29 cellular contexts compared by ENCODE assay signal in the genomic region with DNA sequence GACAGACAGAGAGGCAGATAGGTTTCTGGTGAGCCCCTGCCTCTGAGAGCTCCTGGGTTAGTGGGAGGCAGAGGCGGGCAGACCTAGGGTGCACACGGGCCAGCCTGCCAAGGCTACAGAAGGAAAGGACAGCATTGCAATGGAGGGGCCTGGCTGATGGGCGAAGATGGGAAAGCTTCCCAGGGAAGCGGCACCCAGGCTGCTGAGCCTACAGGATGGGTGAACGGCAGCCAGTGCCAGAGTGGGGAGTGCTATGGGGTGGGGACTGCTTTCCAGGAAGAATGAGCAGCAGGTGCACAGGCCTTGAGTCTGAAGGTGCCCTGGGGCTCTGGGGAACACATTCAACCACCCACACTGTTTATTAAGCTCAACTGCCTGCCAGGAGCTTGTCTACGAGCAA. TPM values are rescaled to one million over a fixed set of nuclear protein-coding genes. Genes with fewer than 3 reads are reported as not detected.
DNase-seq lines count a peak whose midpoint lies in the region; ATAC-seq and TF ChIP-seq lines count a peak whose summit lies in the region.
"Had no signal": no experiment of that assay in that cellular context is flagged by ENCODE, and none has a peak within 500 bp of the region (broad histone marks: within the 10 kb centered on the region; RNA-seq: fewer than 3 reads in every experiment).

No MANE protein-coding gene starts in this region.

- no peaks in the 10 kb centered on the region for H3K36me3 ChIP-seq in DOHH2 (ENCODE audit: control insufficient read depth, low read length)
- H3K36me3 ChIP-seq in OCI-LY7 (ENCODE audit: insufficient read depth, low read length): no peaks in the 10 kb centered on the region
- no peaks in the 10 kb centered on the region for H3K36me3 ChIP-seq in smooth muscle cell (ENCODE audit: low read depth)

- TF ChIP-seq CTCF in DOHH2 (IDR thresholded peaks at IDR 0.05; ENCODE audit: low read depth, low read length, poor library complexity, severe bottlenecking): no peak
- no peak for TF ChIP-seq CTCF in OCI-LY7 (conservative IDR thresholded peaks at IDR 0.05; ENCODE audit: low read length)
- no peak for TF ChIP-seq CTCF in nephron progenitor cell (IDR thresholded peaks at IDR 0.05)
- TF ChIP-seq CTCF in smooth muscle cell (IDR thresholded peaks at IDR 0.05; ENCODE audit: borderline replicate concordance, insufficient read depth, poor library complexity, severe bottlenecking): no peak

- peaks cover 16% of the 10 kb centered on the region for H3K27me3 ChIP-seq in DOHH2 (ENCODE audit: control insufficient read depth, low read length)
- no peaks in the 10 kb centered on the region for H3K27me3 ChIP-seq in smooth muscle cell (ENCODE audit: low read depth)

- intact Hi-C loops in OCI-LY7 (cut with micrococcal nuclease; ENCODE audit: unreplicated experiment): no loop called here

- no peaks in the 10 kb centered on the region for H3K9me3 Mint-ChIP-seq in nephron progenitor cell
- H3K9me3 Mint-ChIP-seq: activated CD4-positive, alpha-beta memory T cell treated with anti-CD3 and anti-CD28 coated beads, Interleukin-2, amount 10 ng/mL, durations not matched to agents 7 days and 5 days; activated naive CD8-positive, alpha-beta T cell treated with anti-CD3 and anti-CD28 coated beads for 36 hours; naive B cell had no signal

- peaks cover 13% of the 10 kb centered on the region for H3K27me3 Mint-ChIP-seq in nephron progenitor cell (ENCODE audit: low read depth, poor library complexity)
- H3K27me3 Mint-ChIP-seq: activated naive CD8-positive, alpha-beta T cell treated with anti-CD3 and anti-CD28 coated beads for 36 hours; naive B cell had no signal

- H3K9me2 ChIP-seq in DOHH2 (replicated peaks; ENCODE audit: control insufficient read depth, low read length) (no peaks in the 10 kb centered on the region), OCI-LY7 (ENCODE audit: insufficient read depth, low read length) (no peaks in the 10 kb centered on the region)

- peak; percentile 37 for DNase-seq in Ammon's horn (ENCODE audit: low spot score)
- peak; percentile 57 for DNase-seq in OCI-LY7 (ENCODE audit: low spot score)
- no peak for DNase-seq in nephron progenitor cell
- no peak for DNase-seq in smooth muscle cell (lab: John Stamatoyannopoulos, UW; ENCODE audit: unreplicated experiment)
- no peak for DNase-seq in foreskin melanocyte
- DNase-seq: activated CD4-positive, alpha-beta memory T cell treated with anti-CD3 and anti-CD28 coated beads, Interleukin-2, amount 10 ng/mL, durations not matched to agents 7 days and 5 days; activated CD4-positive, CD25-positive, alpha-beta regulatory T cell treated with anti-CD3 and anti-CD28 coated beads, Interleukin-2, amount 50 U/mL, for 72 hours; activated naive CD8-positive, alpha-beta T cell treated with anti-CD3 and anti-CD28 coated beads for 36 hours; glutamatergic neuron; islet precursor cell; naive B cell; NCI-H1694 treated with DMSO at 0.1 percent for 48 hours; NCI-H2171 treated with DMSO at 0.1 percent for 48 hours; NCI-H774; T-helper 2 cell; trophoblast cell had no signal

- POLR2A ChIA-PET in OCI-LY7 (lab: Charles Lee): interaction anchor here (0.7 to 1.8 kb wide), 4 partner anchors 28 to 58 kb away, joined by 3 to 6 read pairs (median 4); no protein-coding TSS in a partner anchor

- peak overlapping the region; percentile 33 for H3K4me3 Mint-ChIP-seq in nephron progenitor cell
- H3K4me3 Mint-ChIP-seq: activated CD4-positive, alpha-beta memory T cell treated with anti-CD3 and anti-CD28 coated beads, Interleukin-2, amount 10 ng/mL, durations not matched to agents 7 days and 5 days; activated naive CD8-positive, alpha-beta T cell treated with anti-CD3 and anti-CD28 coated beads for 36 hours had no signal

- peaks cover 24% of the 10 kb centered on the region for H3F3A ChIP-seq in DOHH2 (ENCODE audit: control insufficient read depth, insufficient read depth)
- no peaks in the 10 kb centered on the region for H3F3A ChIP-seq in smooth muscle cell (ENCODE audit: low read depth)

- H3K4me2 ChIP-seq in DOHH2 (ENCODE audit: low read length) (peak overlapping the region; percentile 81), OCI-LY7 (ENCODE audit: low read length) (peak overlapping the region; percentile 80), smooth muscle cell (no peak overlapping the region)

- H3K4me3 ChIP-seq in DOHH2 (ENCODE audit: low read length) (no peak overlapping the region), OCI-LY7 (ENCODE audit: low read depth, low read length, poor library complexity, severe bottlenecking) (no peak overlapping the region), smooth muscle cell (no peak overlapping the region)
- H3K4me3 ChIP-seq: skin epidermis had no signal

- H2AFZ ChIP-seq in OCI-LY7 (ENCODE audit: low read length) (no peak overlapping the region), smooth muscle cell (ENCODE audit: low read depth) (no peak overlapping the region)

- no peaks in the 10 kb centered on the region for H3K79me2 ChIP-seq in DOHH2 (ENCODE audit: control insufficient read depth, low read length)
- no peaks in the 10 kb centered on the region for H3K79me2 ChIP-seq in OCI-LY7 (ENCODE audit: insufficient read depth, low read depth, low read length)
- H3K79me2 ChIP-seq in smooth muscle cell (ENCODE audit: low read depth): no peaks in the 10 kb centered on the region

- H3K27ac ChIP-seq in DOHH2 (ENCODE audit: low read depth, low read length) (no peak overlapping the region), OCI-LY7 (ENCODE audit: low read depth, low read length, poor library complexity, severe bottlenecking) (no peak overlapping the region), smooth muscle cell (ENCODE audit: low read depth) (no peak overlapping the region)
- H3K27ac ChIP-seq: RWPE1, skin epidermis had no signal

- no peak overlapping the region for H3K27ac Mint-ChIP-seq in nephron progenitor cell
- H3K27ac Mint-ChIP-seq: activated CD4-positive, alpha-beta memory T cell treated with anti-CD3 and anti-CD28 coated beads, Interleukin-2, amount 10 ng/mL, durations not matched to agents 7 days and 5 days; activated naive CD8-positive, alpha-beta T cell treated with anti-CD3 and anti-CD28 coated beads for 36 hours had no signal

- H3K4me1 ChIP-seq in DOHH2 (ENCODE audit: control insufficient read depth, low read length) (peaks cover 64% of the 10 kb centered on the region), OCI-LY7 (ENCODE audit: insufficient read depth, low read length, poor library complexity, severe bottlenecking) (peaks cover 55% of the 10 kb centered on the region), smooth muscle cell (ENCODE audit: low read depth) (no peaks in the 10 kb centered on the region)

- H3K9ac ChIP-seq in smooth muscle cell (ENCODE audit: low read depth): no peak overlapping the region

- H3K9me3 ChIP-seq in DOHH2 (ENCODE audit: control insufficient read depth, insufficient read depth, low read length) (no peaks in the 10 kb centered on the region), OCI-LY7 (ENCODE audit: low read length) (no peaks in the 10 kb centered on the region), smooth muscle cell (replicated peaks; ENCODE audit: low read depth) (no peaks in the 10 kb centered on the region)

- H3K36me3 Mint-ChIP-seq in nephron progenitor cell (ENCODE audit: low read depth): no peaks in the 10 kb centered on the region
- H3K36me3 Mint-ChIP-seq: activated naive CD8-positive, alpha-beta T cell treated with anti-CD3 and anti-CD28 coated beads for 36 hours; naive B cell had no signal

- BruUV-seq in OCI-LY7 (replicated peaks; lab: Mats Ljungman, UMichigan): no TSS peak

- CTCF ChIA-PET in OCI-LY7 (lab: Charles Lee; ENCODE audit: unreplicated experiment): no interaction called here

- 78% methylated on average over 6 of the region's 6 CpGs for WGBS in smooth muscle cell (ENCODE audit: low lambda C conversion rate)

- ATAC-seq in GM18519 (IDR thresholded peaks at IDR 0.05; ENCODE audit: low FRiP score, unreplicated experiment): no peak
- ATAC-seq in GM19328 (IDR thresholded peaks at IDR 0.05; ENCODE audit: unreplicated experiment): no peak

- H4K20me1 ChIP-seq in DOHH2 (ENCODE audit: control insufficient read depth, insufficient read depth, low read depth, low read length) (no peaks in the 10 kb centered on the region), OCI-LY7 (ENCODE audit: insufficient read depth, low read length) (no peaks in the 10 kb centered on the region), smooth muscle cell (ENCODE audit: low read depth) (no peaks in the 10 kb centered on the region)

- peaks cover 26% of the 10 kb centered on the region for H3K4me1 Mint-ChIP-seq in nephron progenitor cell
- H3K4me1 Mint-ChIP-seq: activated naive CD8-positive, alpha-beta T cell treated with anti-CD3 and anti-CD28 coated beads for 36 hours had no signal

RNA-seq across cellular contexts. Expression of a gene that starts 0.7 kb away (rescaled TPM):
- 4.6 and 6.2 TPM in 2 replicates for total RNA-seq in OCI-LY7 (2014; rRNA removed; shearing (Covaris generic))
- total RNA-seq in OCI-LY7 (2022) (8.4 and 10.1 TPM in 2 replicates), smooth muscle cell (not detected in 2 replicates)
- not detected in 2 replicates for polyA plus RNA-seq in smooth muscle cell
- total RNA-seq: activated CD4-positive, alpha-beta memory T cell treated with anti-CD3 and anti-CD28 coated beads, Interleukin-2, amount 10 ng/mL, durations not matched to agents 7 days and 5 days; astrocyte; cardiac septum; Daoy; dermis microvascular lymphatic vessel endothelial cell; endothelial cell of umbilical vein; omental fat pad; renal cortical epithelial cell had no signal
- polyA plus RNA-seq: BJ, endothelial cell of umbilical vein had no signal

RNA-seq across cellular contexts. Expression of a gene that starts 8.9 kb away (rescaled TPM):
- total RNA-seq in OCI-LY7 (2014; rRNA removed; shearing (Covaris generic)): 0.19 TPM in 1 of 2 replicates, not detected in the other
- total RNA-seq in OCI-LY7 (2022): 0.83 and 0.89 TPM in 2 replicates
- not detected in 2 replicates for total RNA-seq in smooth muscle cell
- not detected in 2 replicates for polyA plus RNA-seq in smooth muscle cell
- total RNA-seq: cardiac septum, Daoy had no signal
- polyA plus RNA-seq: BJ, endothelial cell of umbilical vein had no signal

RNA-seq across cellular contexts. Expression of a gene that starts 22.5 kb away (rescaled TPM):
- total RNA-seq in OCI-LY7 (2014; rRNA removed; shearing (Covaris generic)): 100.0 and 105 TPM in 2 replicates
- total RNA-seq in OCI-LY7 (2022) (155 and 181 TPM in 2 replicates), smooth muscle cell (30.4 and 34.4 TPM in 2 replicates)
- polyA plus RNA-seq in smooth muscle cell: 20.0 and 22.7 TPM in 2 replicates

RNA-seq across cellular contexts. Expression of a gene that starts 37.7 kb away (rescaled TPM):
- 312 and 413 TPM in 2 replicates for total RNA-seq in OCI-LY7 (2014; rRNA removed; shearing (Covaris generic))
- 972 TPM in 2 replicates for total RNA-seq in OCI-LY7 (2022)
- not detected in 2 replicates for total RNA-seq in smooth muscle cell
- not detected in 2 replicates for polyA plus RNA-seq in smooth muscle cell
- total RNA-seq: astrocyte, Daoy, endothelial cell of umbilical vein, renal cortical epithelial cell had no signal
- polyA plus RNA-seq: BJ, endothelial cell of umbilical vein had no signal

RNA-seq across cellular contexts. Expression of a gene that starts 42.5 kb away (rescaled TPM):
- 15.0 and 22.9 TPM in 2 replicates for total RNA-seq in OCI-LY7 (2014; rRNA removed; shearing (Covaris generic))
- total RNA-seq in OCI-LY7 (2022): 26.0 and 33.6 TPM in 2 replicates
- total RNA-seq in smooth muscle cell: 11.3 and 14.0 TPM in 2 replicates
- 14.2 and 85.3 TPM in 2 replicates for polyA plus RNA-seq in smooth muscle cell

Comparison
In these comparisons a context has a peak if more than half of its experiments do, and no peak if none do; other contexts are left out.
1. DNase-seq: peak in Ammon's horn (single experiment) and OCI-LY7 (single experiment); none in nephron progenitor cell (single experiment), smooth muscle cell (single experiment) and foreskin melanocyte (single experiment).